17 cellular contexts compared by ENCODE assay signal in genomic region chr11:33052241-33052640, GRCh38. TPM values are rescaled to one million over a fixed set of nuclear protein-coding genes. Genes with fewer than 3 reads are reported as not detected.
DNase-seq lines count a peak whose midpoint lies in the region; ATAC-seq and TF ChIP-seq lines count a peak whose summit lies in the region.
"Had no signal": no experiment of that assay in that cellular context is flagged by ENCODE, and none has a peak within 500 bp of the region (broad histone marks: within the 10 kb centered on the region; RNA-seq: fewer than 3 reads in every experiment).

No MANE protein-coding gene starts in this region.

- H3K27ac Mint-ChIP-seq in T-helper 17 cell, result peak overlapping the region; percentile 56
- no peak overlapping the region for H3K27ac Mint-ChIP-seq in activated CD4-positive, alpha-beta T cell treated with anti-CD3 and anti-CD28 coated beads, Interleukin-2, amount 10 ng/mL, durations not matched to agents 24 days and 14 days
- H3K27ac Mint-ChIP-seq: HFFc6 had no signal

- no peaks in the 10 kb centered on the region for H3K36me3 Mint-ChIP-seq in T-helper 17 cell (ENCODE audit: low read depth)
- peaks cover 23% of the 10 kb centered on the region for H3K36me3 Mint-ChIP-seq in activated CD4-positive, alpha-beta T cell treated with anti-CD3 and anti-CD28 coated beads, Interleukin-2, amount 10 ng/mL, durations not matched to agents 24 days and 14 days (ENCODE audit: low read depth)

- no peaks in the 10 kb centered on the region for H3K27me3 Mint-ChIP-seq in T-helper 17 cell
- H3K27me3 Mint-ChIP-seq in activated CD4-positive, alpha-beta T cell treated with anti-CD3 and anti-CD28 coated beads, Interleukin-2, amount 10 ng/mL, durations not matched to agents 24 days and 14 days, result no peaks in the 10 kb centered on the region

- no peak for TF ChIP-seq CTCF in neutrophil (IDR thresholded peaks at IDR 0.05)

- H4K20me1 ChIP-seq in BLaER1 treated with 17β-estradiol and CSF1 and Interleukin-3, amounts not matched to agents 10 nM and 100 nM, result no peaks in the 10 kb centered on the region; a peak in 2 of 22 replicates
- H4K20me1 ChIP-seq in Karpas-422 (ENCODE audit: insufficient read depth, low read depth, low read length), result no peaks in the 10 kb centered on the region

- H3K4me2 ChIP-seq in BLaER1 treated with 17β-estradiol and CSF1 and Interleukin-3, amounts not matched to agents 10 nM and 100 nM, result peak overlapping the region in 6 of 11 experiments; percentile 8 to 91 (median 70); a peak in 12 of 22 replicates
- H3K4me2 ChIP-seq in Karpas-422 (ENCODE audit: low read depth, low read length, poor library complexity, severe bottlenecking), result peak overlapping the region; percentile 57

- no peaks in the 10 kb centered on the region for H3K9me2 ChIP-seq in Karpas-422 (replicated peaks; ENCODE audit: insufficient read depth, low read length)

- H3K4me1 ChIP-seq in BLaER1 treated with 17β-estradiol and CSF1 and Interleukin-3, amounts not matched to agents 10 nM and 100 nM, result peaks cover 0 to 71% (median 16%) of the 10 kb centered on the region in 10 experiments; a peak in 14 of 20 replicates
- H3K4me1 ChIP-seq in Karpas-422 (ENCODE audit: low read length), result peaks cover 85% of the 10 kb centered on the region
- peaks cover 39 to 40% of the 10 kb centered on the region in 2 experiments for H3K4me1 ChIP-seq in neutrophil (ENCODE audit: control insufficient read depth in 1 of 2, insufficient read depth in 1 of 2, low read depth in 1 of 2, low read length in 1 of 2)
- H3K4me1 ChIP-seq in effector memory CD4-positive, alpha-beta T cell (ENCODE audit: control insufficient read depth, insufficient read depth, low read length, poor library complexity, severe bottlenecking), result no peaks in the 10 kb centered on the region

- peak overlapping the region in 4 of 11 experiments; percentile 30 to 77 (median 54); a peak in 7 of 22 replicates for H3K9ac ChIP-seq in BLaER1 treated with 17β-estradiol and CSF1 and Interleukin-3, amounts not matched to agents 10 nM and 100 nM
- no peak overlapping the region for H3K9ac ChIP-seq in Karpas-422 (ENCODE audit: low read length)

- H3K4me1 Mint-ChIP-seq in T-helper 17 cell, result peaks cover 6% of the 10 kb centered on the region
- no peaks in the 10 kb centered on the region for H3K4me1 Mint-ChIP-seq in activated CD4-positive, alpha-beta T cell treated with anti-CD3 and anti-CD28 coated beads, Interleukin-2, amount 10 ng/mL, durations not matched to agents 24 days and 14 days

- DNase-seq in Karpas-422, result no peak
- no peak for DNase-seq in T-helper 17 cell
- no peak for DNase-seq in cerebellum (ENCODE audit: low spot score)
- no peak for DNase-seq in activated CD4-positive, alpha-beta T cell treated with anti-CD3 and anti-CD28 coated beads, Interleukin-2, amount 10 ng/mL, durations not matched to agents 24 days and 14 days
- no peak for DNase-seq in effector memory CD4-positive, alpha-beta T cell
- DNase-seq: DMS 273 treated with DMSO at 0.1 percent for 48 hours, HFFc6, MM.1S, NCI-H1417 treated with DMSO at 0.1 percent for 48 hours, NCI-H2029 treated with DMSO at 0.1 percent for 48 hours, NCI-H526 treated with DMSO at 0.1 percent for 48 hours had no signal

- intact Hi-C loops in activated CD4-positive, alpha-beta T cell treated with anti-CD3 and anti-CD28 coated beads, Interleukin-2, amount 10 ng/mL, durations not matched to agents 24 days and 14 days (cut with micrococcal nuclease), result no loop called here

- no peaks in the 10 kb centered on the region for H3K27me3 ChIP-seq in BLaER1 treated with 17β-estradiol and CSF1 and Interleukin-3, amounts not matched to agents 10 nM and 100 nM
- H3K27me3 ChIP-seq in Karpas-422 (ENCODE audit: low read length) (no peaks in the 10 kb centered on the region), neutrophil (no peaks in the 10 kb centered on the region)
- H3K27me3 ChIP-seq in effector memory CD4-positive, alpha-beta T cell (replicated peaks; ENCODE audit: control insufficient read depth, insufficient read depth, low read length, poor library complexity, severe bottlenecking), result no peaks in the 10 kb centered on the region

- H3K36me3 ChIP-seq in BLaER1 treated with 17β-estradiol and CSF1 and Interleukin-3, amounts not matched to agents 10 nM and 100 nM, result peaks cover 32 to 65% (median 41%) of the 10 kb centered on the region in 11 experiments; a peak in 21 of 22 replicates
- H3K36me3 ChIP-seq in Karpas-422 (ENCODE audit: insufficient read depth, low read length), result peaks cover 18% of the 10 kb centered on the region
- no peaks in the 10 kb centered on the region for H3K36me3 ChIP-seq in neutrophil
- peaks cover 11% of the 10 kb centered on the region for H3K36me3 ChIP-seq in effector memory CD4-positive, alpha-beta T cell (ENCODE audit: control insufficient read depth, insufficient read depth, low read length)

- H3K27ac ChIP-seq in BLaER1 treated with 17β-estradiol and CSF1 and Interleukin-3, amounts not matched to agents 10 nM and 100 nM, result peak overlapping the region in 6 of 11 experiments; percentile 18 to 86 (median 68); a peak in 9 of 22 replicates
- H3K27ac ChIP-seq in Karpas-422 (ENCODE audit: low read length) (peak overlapping the region; percentile 96), neutrophil (peak overlapping the region; percentile 94)
- no peak overlapping the region for H3K27ac ChIP-seq in effector memory CD4-positive, alpha-beta T cell (ENCODE audit: insufficient read depth, low read length, poor library complexity, severe bottlenecking)

- ATAC-seq in T-helper 17 cell, result no peak
- ATAC-seq in GM19467 (IDR thresholded peaks at IDR 0.05; ENCODE audit: unreplicated experiment), result no peak
- ATAC-seq: Panc1, Right ventricle myocardium inferior, SK-N-SH treated with all-trans-retinoic acid at 6 μM for 48 hours had no signal

- H2AFZ ChIP-seq in Karpas-422 (ENCODE audit: low read length), result no peak overlapping the region

- no peaks in the 10 kb centered on the region for H3K9me3 ChIP-seq in BLaER1 treated with 17β-estradiol and CSF1 and Interleukin-3, amounts not matched to agents 10 nM and 100 nM (replicated peaks in 1 of 11)
- no peaks in the 10 kb centered on the region for H3K9me3 ChIP-seq in Karpas-422 (ENCODE audit: low read length)
- H3K9me3 ChIP-seq in T-helper 17 cell (ENCODE audit: control insufficient read depth, low read length, poor library complexity, severe bottlenecking), result no peaks in the 10 kb centered on the region
- H3K9me3 ChIP-seq in neutrophil, result no peaks in the 10 kb centered on the region
- H3K9me3 ChIP-seq in effector memory CD4-positive, alpha-beta T cell (ENCODE audit: control insufficient read depth, low read length), result no peaks in the 10 kb centered on the region

- H3K9me3 Mint-ChIP-seq in activated CD4-positive, alpha-beta T cell treated with anti-CD3 and anti-CD28 coated beads, Interleukin-2, amount 10 ng/mL, durations not matched to agents 24 days and 14 days, result no peaks in the 10 kb centered on the region
- H3K9me3 Mint-ChIP-seq: HFFc6 had no signal

- H3K4me3 ChIP-seq in BLaER1 treated with 17β-estradiol and CSF1 and Interleukin-3, amounts not matched to agents 10 nM and 100 nM, result peak overlapping the region in 1 of 10 experiments; percentile 26; a peak in 1 of 20 replicates
- no peak overlapping the region for H3K4me3 ChIP-seq in Karpas-422 (ENCODE audit: low read length)
- H3K4me3 ChIP-seq in neutrophil (ENCODE audit: low read depth in 1 of 2, low read length in 1 of 2), result peak overlapping the region; percentile 29 to 45
- H3K4me3 ChIP-seq in effector memory CD4-positive, alpha-beta T cell (ENCODE audit: insufficient read depth, low read depth, low read length, poor library complexity, severe bottlenecking), result no peak overlapping the region

- peaks cover 17% of the 10 kb centered on the region for H3K79me2 ChIP-seq in Karpas-422 (ENCODE audit: low read length)

- H3K4me3 Mint-ChIP-seq in T-helper 17 cell, result no peak overlapping the region
- no peak overlapping the region for H3K4me3 Mint-ChIP-seq in activated CD4-positive, alpha-beta T cell treated with anti-CD3 and anti-CD28 coated beads, Interleukin-2, amount 10 ng/mL, durations not matched to agents 24 days and 14 days
- H3K4me3 Mint-ChIP-seq: HFFc6 had no signal

RNA-seq across cellular contexts. Expression of gene TCP11L1, which starts 12.9 kb away (rescaled TPM):
- 20.9 and 23.7 TPM in 2 replicates for total RNA-seq in Karpas-422 (2014; rRNA removed; shearing (Covaris generic); ENCODE audit: low replicate concordance)
- 10 to 100 TPM; 13.6 to 15.0 TPM for total RNA-seq in T-helper 17 cell
- total RNA-seq in cerebellum, result 31.0 TPM
- total RNA-seq in activated CD4-positive, alpha-beta T cell treated with anti-CD3 and anti-CD28 coated beads, Interleukin-2, amount 10 ng/mL, durations not matched to agents 24 days and 14 days, result 12.5 and 14.4 TPM in 2 replicates

RNA-seq across cellular contexts. Expression of gene DEPDC7, which starts 36.6 kb away (rescaled TPM):
- not detected in 2 replicates for total RNA-seq in Karpas-422 (2014; rRNA removed; shearing (Covaris generic); ENCODE audit: low replicate concordance)
- total RNA-seq in T-helper 17 cell, result under 1 TPM; 0.47 to 0.70 TPM
- 7.3 TPM for total RNA-seq in cerebellum
- total RNA-seq in activated CD4-positive, alpha-beta T cell treated with anti-CD3 and anti-CD28 coated beads, Interleukin-2, amount 10 ng/mL, durations not matched to agents 24 days and 14 days, result 0.64 and 0.84 TPM in 2 replicates

Comparison
In these comparisons a context has a peak if more than half of its experiments do, and no peak if none do; other contexts are left out.
1. H3K4me3 ChIP-seq: peak in neutrophil (2 of 2); none in Karpas-422 (single experiment) and effector memory CD4-positive, alpha-beta T cell (single experiment).